ENCODE assay signal across 9 cellular contexts in the genomic region with DNA sequence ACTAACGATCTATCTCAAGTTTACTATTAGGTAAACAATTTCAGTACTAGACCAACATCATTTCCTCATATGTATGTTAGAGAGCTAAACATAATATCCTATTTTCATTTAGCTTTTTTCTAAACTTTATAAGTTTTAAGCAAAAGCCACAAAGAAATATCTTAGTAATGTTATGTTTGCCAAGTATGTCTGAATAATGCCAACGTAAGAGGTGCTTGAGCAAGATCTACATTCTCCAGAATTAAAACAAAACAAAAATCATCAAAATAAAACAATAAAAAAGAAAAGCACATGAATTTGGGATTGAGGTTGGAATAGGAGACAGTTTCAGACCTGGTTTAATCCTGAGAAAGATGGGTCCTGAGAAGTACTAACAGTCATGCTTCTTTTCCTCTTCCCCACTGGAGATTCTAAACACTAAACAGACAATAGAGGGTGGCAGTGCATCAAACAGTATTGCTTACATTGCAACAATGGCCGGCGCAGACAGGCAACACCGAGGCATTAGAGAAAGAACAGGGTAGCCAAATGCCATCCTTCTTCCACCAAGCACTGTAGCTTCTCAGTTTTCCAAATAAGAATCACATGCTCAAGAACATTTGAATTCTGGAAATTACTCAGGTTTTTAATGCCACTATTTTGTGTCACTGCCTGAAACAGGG. TPM values are rescaled to one million over a fixed set of nuclear protein-coding genes. Genes with fewer than 3 reads are reported as not detected.
DNase-seq lines count a peak whose midpoint lies in the region; ATAC-seq and TF ChIP-seq lines count a peak whose summit lies in the region.
"Had no signal": no experiment of that assay in that cellular context is flagged by ENCODE, and none has a peak within 500 bp of the region (broad histone marks: within the 10 kb centered on the region; RNA-seq: fewer than 3 reads in every experiment).

No MANE protein-coding gene starts in this region.

- intact Hi-C loops in thyroid gland (cut with DNase I) = no loop called here

- peak overlapping the region; percentile 72 for H3K27ac Mint-ChIP-seq in activated T-cell treated with anti-CD3 and anti-CD28 coated beads, Interleukin-2, amount 50 U/mL, for 72 hours
- H3K27ac Mint-ChIP-seq in effector memory CD8-positive, alpha-beta T cell = peak overlapping the region; percentile 26 to 34

- WGBS in thyroid gland, 2 donors = 36 to 50% methylated on average over 5 of the region's 5 CpGs

- H3K4me3 Mint-ChIP-seq in activated T-cell treated with anti-CD3 and anti-CD28 coated beads, Interleukin-2, amount 50 U/mL, for 72 hours = no peak overlapping the region
- no peak overlapping the region for H3K4me3 Mint-ChIP-seq in activated T-cell treated with anti-CD3 and anti-CD28 coated beads, Interleukin-2, amount 50 U/mL, for 4 hours
- H3K4me3 Mint-ChIP-seq in effector memory CD8-positive, alpha-beta T cell = peak overlapping the region in 1 of 2 donors; percentile 41

- no peak for DNase-seq in activated T-cell treated with anti-CD3 and anti-CD28 coated beads, Interleukin-2, amount 50 U/mL, for 72 hours
- DNase-seq in activated T-cell treated with anti-CD3 and anti-CD28 coated beads, Interleukin-2, amount 50 U/mL, for 4 hours = no peak
- DNase-seq in effector memory CD8-positive, alpha-beta T cell = no peak
- DNase-seq in medulla oblongata (ENCODE audit: extremely low spot score) (peak; percentile 80), thyroid gland (no peak), GM19238 (ENCODE audit: insufficient read length, low spot score) (no peak)
- no peak for DNase-seq in activated CD4-positive, alpha-beta T cell treated with anti-CD3 and anti-CD28 coated beads for 48 hours
- DNase-seq: Karpas-422 had no signal

- peak overlapping the region in 2 of 3 donors; percentile 28 to 40 for H3K27ac ChIP-seq in thyroid gland

- H3K4me1 Mint-ChIP-seq in activated T-cell treated with anti-CD3 and anti-CD28 coated beads, Interleukin-2, amount 50 U/mL, for 72 hours (ENCODE audit: low read depth) = peaks cover 71% of the 10 kb centered on the region
- peaks cover 71% of the 10 kb centered on the region for H3K4me1 Mint-ChIP-seq in activated T-cell treated with anti-CD3 and anti-CD28 coated beads, Interleukin-2, amount 50 U/mL, for 4 hours (ENCODE audit: low read depth)
- H3K4me1 Mint-ChIP-seq in effector memory CD8-positive, alpha-beta T cell (ENCODE audit: low read depth in 2 of 2) = peaks cover 34 to 75% of the 10 kb centered on the region in 2 donors

- H3K9me3 Mint-ChIP-seq in activated T-cell treated with anti-CD3 and anti-CD28 coated beads, Interleukin-2, amount 50 U/mL, for 72 hours = no peaks in the 10 kb centered on the region
- H3K9me3 Mint-ChIP-seq in activated T-cell treated with anti-CD3 and anti-CD28 coated beads, Interleukin-2, amount 50 U/mL, for 4 hours = no peaks in the 10 kb centered on the region
- no peaks in the 10 kb centered on the region for H3K9me3 Mint-ChIP-seq in effector memory CD8-positive, alpha-beta T cell

- H3K36me3 Mint-ChIP-seq in activated T-cell treated with anti-CD3 and anti-CD28 coated beads, Interleukin-2, amount 50 U/mL, for 72 hours (ENCODE audit: insufficient read depth in 2 of 2) = peaks cover 0 to 30% of the 10 kb centered on the region in 2 donors
- peaks cover 37% of the 10 kb centered on the region for H3K36me3 Mint-ChIP-seq in activated T-cell treated with anti-CD3 and anti-CD28 coated beads, Interleukin-2, amount 50 U/mL, for 4 hours (ENCODE audit: insufficient read depth)
- H3K36me3 Mint-ChIP-seq in effector memory CD8-positive, alpha-beta T cell (ENCODE audit: insufficient read depth) = peaks cover 68% of the 10 kb centered on the region

- no peak for TF ChIP-seq CTCF in thyroid gland (IDR thresholded peaks at IDR 0.05)

- TF ChIP-seq POLR2A in thyroid gland (IDR thresholded peaks at IDR 0.05) = no peak

- no peaks in the 10 kb centered on the region for H3K27me3 Mint-ChIP-seq in activated T-cell treated with anti-CD3 and anti-CD28 coated beads, Interleukin-2, amount 50 U/mL, for 72 hours (ENCODE audit: low read depth)
- H3K27me3 Mint-ChIP-seq in activated T-cell treated with anti-CD3 and anti-CD28 coated beads, Interleukin-2, amount 50 U/mL, for 4 hours (ENCODE audit: low read depth) = no peaks in the 10 kb centered on the region
- H3K27me3 Mint-ChIP-seq in effector memory CD8-positive, alpha-beta T cell = no peaks in the 10 kb centered on the region

- H3K36me3 ChIP-seq in thyroid gland = no peaks in the 10 kb centered on the region

- no peaks in the 10 kb centered on the region for H3K9me3 ChIP-seq in thyroid gland

- no peak for ATAC-seq in activated T-cell treated with anti-CD3 and anti-CD28 coated beads, Interleukin-2, amount 50 U/mL, for 72 hours (replicated peaks in 1 of 2)
- ATAC-seq in activated T-cell treated with anti-CD3 and anti-CD28 coated beads, Interleukin-2, amount 50 U/mL, for 4 hours = no peak
- ATAC-seq in effector memory CD8-positive, alpha-beta T cell (replicated peaks) = no peak
- ATAC-seq in GM19324 (IDR thresholded peaks at IDR 0.05; ENCODE audit: low FRiP score, unreplicated experiment) = no peak

- peaks cover 33 to 51% of the 10 kb centered on the region in 2 donors for H3K4me1 ChIP-seq in thyroid gland

- H3K4me3 ChIP-seq in thyroid gland (replicated peaks in 1 of 3) = no peak overlapping the region

- no peaks in the 10 kb centered on the region for H3K27me3 ChIP-seq in thyroid gland

RNA-seq across cellular contexts. Expression of a gene that starts 33.6 kb away (rescaled TPM):
- total RNA-seq in activated T-cell treated with anti-CD3 and anti-CD28 coated beads, Interleukin-2, amount 50 U/mL, for 72 hours = 100 to 1,000 TPM; 176 to 209 TPM
- total RNA-seq in activated T-cell treated with anti-CD3 and anti-CD28 coated beads, Interleukin-2, amount 50 U/mL, for 4 hours = 100 to 1,000 TPM; 200 to 222 (median 212) TPM
- total RNA-seq in thyroid gland = 100 to 1,000 TPM; 183 to 262 (median 202) TPM
